ENCODE assay signal across 8 cellular contexts in genomic region chr5:10250804-10251276, GRCh38. TPM values are rescaled to one million over a fixed set of nuclear protein-coding genes. Genes with fewer than 3 reads are reported as not detected.
A peak's percentile ranks its signal among the peaks of the same experiment; 100 is the strongest.
DNase-seq lines count a peak whose midpoint lies in the region; ATAC-seq and TF ChIP-seq lines count a peak whose summit lies in the region.

No MANE protein-coding gene starts in this region.

- peaks cover 20% of the 10 kb centered on the region for H3K36me3 ChIP-seq in CD4-positive, CD25-positive, alpha-beta regulatory T cell (ENCODE audit: control insufficient read depth, insufficient read depth, low read length)
- H3K36me3 ChIP-seq in lung (ENCODE audit: control insufficient read depth in 2 of 2, insufficient read depth in 2 of 2, low read length in 2 of 2) (peaks cover 7 to 14% of the 10 kb centered on the region in 2 donors), uterus (no peaks in the 10 kb centered on the region)

- no peak for TF ChIP-seq POLR2A in uterus (IDR thresholded peaks at IDR 0.05)

- peaks cover 18 to 65% (median 45%) of the 10 kb centered on the region in 4 donors for H3K4me1 Mint-ChIP-seq in CD4-positive, CD25-positive, alpha-beta regulatory T cell
- peaks cover 62% of the 10 kb centered on the region for H3K4me1 Mint-ChIP-seq in brain

- TF ChIP-seq CTCF in brain (conservative IDR thresholded peaks at IDR 0.05), result no peak
- no peak for TF ChIP-seq CTCF in lung (IDR thresholded peaks at IDR 0.05; ENCODE audit: control extremely low read depth, extremely low read depth)
- no peak for TF ChIP-seq CTCF in uterus (IDR thresholded peaks at IDR 0.05)

- intact Hi-C loops in uterus (cut with DNase I; ENCODE audit: low total_unique reads), result no loop called here

- peaks cover 44% of the 10 kb centered on the region for H3K4me1 ChIP-seq in CD4-positive, CD25-positive, alpha-beta regulatory T cell (ENCODE audit: control insufficient read depth, insufficient read depth, low read length, poor library complexity, severe bottlenecking)
- H3K4me1 ChIP-seq in lung (ENCODE audit: control insufficient read depth in 2 of 2, insufficient read depth in 2 of 2, low read length in 2 of 2) (peaks cover 7 to 22% of the 10 kb centered on the region in 2 donors), uterus (peaks cover 4 to 8% of the 10 kb centered on the region in 2 donors)

- ATAC-seq in CD4-positive, CD25-positive, alpha-beta regulatory T cell (ENCODE audit: low read depth in 2 of 2), result peak in 1 of 2 donors; percentile 22
- ATAC-seq in GM21526 (IDR thresholded peaks at IDR 0.05; ENCODE audit: low FRiP score, unreplicated experiment), result peak; percentile 12
- ATAC-seq in lung (ENCODE audit: insufficient read depth, low FRiP score), result no peak
- no peak for ATAC-seq in GM19328 (IDR thresholded peaks at IDR 0.05; ENCODE audit: unreplicated experiment)

- H3K4me3 ChIP-seq in CD4-positive, CD25-positive, alpha-beta regulatory T cell (ENCODE audit: low read depth, low read length), result peak overlapping the region; percentile 96
- peak overlapping the region; percentile 93 for H3K4me3 ChIP-seq in lung
- peak overlapping the region; percentile 64 to 74 for H3K4me3 ChIP-seq in uterus

- H3K27ac ChIP-seq in CD4-positive, CD25-positive, alpha-beta regulatory T cell (ENCODE audit: insufficient read depth, low read length, poor library complexity, severe bottlenecking), result peak overlapping the region; percentile 95
- peak overlapping the region; percentile 92 to 99 for H3K27ac ChIP-seq in lung (ENCODE audit: low read depth in 1 of 2, low read length in 1 of 2)
- H3K27ac ChIP-seq in uterus, result peak overlapping the region; percentile 94 to 96

- H3K27ac Mint-ChIP-seq in CD4-positive, CD25-positive, alpha-beta regulatory T cell, result peak overlapping the region; percentile 78 to 99 (median 79)
- peak overlapping the region; percentile 64 to 87 (median 77) for H3K27ac Mint-ChIP-seq in brain

- H3K27me3 Mint-ChIP-seq in CD4-positive, CD25-positive, alpha-beta regulatory T cell, result peaks cover 6% of the 10 kb centered on the region
- peaks cover 14% of the 10 kb centered on the region for H3K27me3 Mint-ChIP-seq in brain

- peak in 2 of 3 donors; percentile 30 to 58 for DNase-seq in CD4-positive, CD25-positive, alpha-beta regulatory T cell
- DNase-seq in NCI-H69 (lab: John Stamatoyannopoulos, UW) (peak; percentile 57), lung (ENCODE audit: low spot score) (no peak), uterus (no peak), HPDE6-E6E7 (ENCODE audit: extremely low spot score) (no peak)

- H3K4me3 Mint-ChIP-seq in CD4-positive, CD25-positive, alpha-beta regulatory T cell, result peak overlapping the region; percentile 94 to 99 (median 96)
- peak overlapping the region; percentile 90 to 98 (median 96) for H3K4me3 Mint-ChIP-seq in brain

- 0 to 1% methylated on average over 21 of the region's 21 CpGs for WGBS in lung, 2 donors

- no peaks in the 10 kb centered on the region for H3K9me3 Mint-ChIP-seq in CD4-positive, CD25-positive, alpha-beta regulatory T cell
- peaks cover 0 to 4% (median 0%) of the 10 kb centered on the region in 5 experiments for H3K9me3 Mint-ChIP-seq in brain

- no peaks in the 10 kb centered on the region for H3K9me3 ChIP-seq in CD4-positive, CD25-positive, alpha-beta regulatory T cell (ENCODE audit: control insufficient read depth in 2 of 2, low read length in 2 of 2)
- no peaks in the 10 kb centered on the region for H3K9me3 ChIP-seq in lung (ENCODE audit: control insufficient read depth in 2 of 2, insufficient read depth in 1 of 2, low read length in 1 of 2)
- H3K9me3 ChIP-seq in uterus, result no peaks in the 10 kb centered on the region

- no peaks in the 10 kb centered on the region for H3K27me3 ChIP-seq in CD4-positive, CD25-positive, alpha-beta regulatory T cell (ENCODE audit: control insufficient read depth, insufficient read depth, low read length)
- H3K27me3 ChIP-seq in lung (ENCODE audit: control insufficient read depth, insufficient read depth) (no peaks in the 10 kb centered on the region), uterus (no peaks in the 10 kb centered on the region)

- H3K36me3 Mint-ChIP-seq in CD4-positive, CD25-positive, alpha-beta regulatory T cell, result peaks cover 16% of the 10 kb centered on the region
- peaks cover 30% of the 10 kb centered on the region for H3K36me3 Mint-ChIP-seq in brain

RNA-seq across cellular contexts. Expression of gene CCT5, which starts 0.8 kb away (rescaled TPM):
- 65.1 TPM for total RNA-seq in CD4-positive, CD25-positive, alpha-beta regulatory T cell
- polyA plus RNA-seq in CD4-positive, CD25-positive, alpha-beta regulatory T cell, result 100 to 1,000 TPM; 187 to 212 (median 208) TPM
- 433 TPM for polyA plus RNA-seq in brain (ENCODE audit: insufficient read depth, low read depth, low replicate concordance)
- 100 to 1,000 TPM; 127 to 158 TPM for total RNA-seq in lung
- 100 to 1,000 TPM; 151 to 257 TPM for polyA plus RNA-seq in lung
- total RNA-seq in uterus, result 100 to 1,000 TPM in 1 of 4 donors, 10 to 100 TPM in 3; 57.6 to 251 (median 81.2) TPM

RNA-seq across cellular contexts. Expression of gene ATPSCKMT, which starts 1.2 kb away (rescaled TPM):
- total RNA-seq in CD4-positive, CD25-positive, alpha-beta regulatory T cell, result 6.3 TPM
- polyA plus RNA-seq in CD4-positive, CD25-positive, alpha-beta regulatory T cell, result 10 to 100 TPM in 3 of 4 donors, 1 to 10 TPM in 1; 8.6 to 12.9 (median 11.9) TPM
- polyA plus RNA-seq in brain (ENCODE audit: insufficient read depth, low read depth, low replicate concordance) (12.0 TPM), lung (10 to 100 TPM in 1 of 2 donors, 1 to 10 TPM in 1; 9.7 to 12.0 TPM)
- total RNA-seq in lung (10 to 100 TPM; 23.4 to 28.2 TPM), uterus (10 to 100 TPM in 3 of 4 donors, 1 to 10 TPM in 1; 4.1 to 62.4 (median 21.9) TPM)

RNA-seq across cellular contexts. Expression of gene CMBL, which starts 56.9 kb away (rescaled TPM):
- 0.59 TPM for total RNA-seq in CD4-positive, CD25-positive, alpha-beta regulatory T cell
- under 1 TPM in 2 of 4 donors, not detected in 2; 0.13 to 0.33 TPM for polyA plus RNA-seq in CD4-positive, CD25-positive, alpha-beta regulatory T cell
- polyA plus RNA-seq in brain (ENCODE audit: insufficient read depth, low read depth, low replicate concordance), result 86.0 TPM
- total RNA-seq in lung, result 10 to 100 TPM; 14.6 to 15.9 TPM
- polyA plus RNA-seq in lung, result 10 to 100 TPM in 1 of 2 donors, 1 to 10 TPM in 1; 8.1 to 11.2 TPM
- total RNA-seq in uterus, result 10 to 100 TPM in 2 of 4 donors, 1 to 10 TPM in 2; 1.5 to 20.3 (median 9.1) TPM

Comparison
In these comparisons a context has a peak if more than half of its experiments do, and no peak if none do; other contexts are left out.
1. DNase-seq: peak in CD4-positive, CD25-positive, alpha-beta regulatory T cell (2 of 3) and NCI-H69 (single experiment); none in lung (single experiment), uterus (0 of 2) and HPDE6-E6E7 (single experiment).
2. Peak in every context shown above with its lines, with median percentiles within 50 percentile points of each other: H3K27ac ChIP-seq and H3K4me3 ChIP-seq.